ENCODE assay signal across 21 cellular contexts in genomic region chr7:125780153-125780552, GRCh38.
"Had no signal": no experiment of that assay in that cellular context is flagged by ENCODE, and none has a peak within 500 bp of the region (broad histone marks: within the 10 kb centered on the region; RNA-seq: fewer than 3 reads in every experiment).

No MANE protein-coding gene starts in this region.

- H3K4me3 ChIP-seq: colonic mucosa, esophagus muscularis mucosa, heart right ventricle, left lung, lower lobe of right lung, mucosa of descending colon had no signal

- H3K4me1 ChIP-seq: colonic mucosa, esophagus muscularis mucosa, foreskin keratinocyte, heart right ventricle, left lung, lower lobe of right lung had no signal

- H3K36me3 ChIP-seq: colonic mucosa, esophagus muscularis mucosa, heart right ventricle, left lung, lower lobe of right lung had no signal

- H3K9me3 ChIP-seq: colonic mucosa, esophagus muscularis mucosa, lower lobe of right lung had no signal

- FAIRE-seq: endothelial cell of umbilical vein, frontal cortex, islet of Langerhans, keratinocyte had no signal

- H3K27ac ChIP-seq: colonic mucosa, esophagus muscularis mucosa, foreskin keratinocyte, heart right ventricle, left lung, lower lobe of right lung had no signal

- ATAC-seq: foreskin keratinocyte, heart right ventricle, left cardiac atrium, left lung, left ventricle myocardium superior, lower lobe of right lung, mucosa of descending colon had no signal

- DNase-seq: colonic mucosa; cortex of kidney; effector CD4-positive, alpha-beta T cell; effector memory CD4-positive, alpha-beta T cell; foreskin keratinocyte; glutamatergic neuron; head of caudate nucleus; heart right ventricle; hippocampal formation; left cardiac atrium; left lung; left ventricle myocardium superior; lower lobe of right lung; mesenchymal stem cell; mucosa of descending colon; naive B cell had no signal

- H3K27me3 ChIP-seq: colonic mucosa, esophagus muscularis mucosa, foreskin keratinocyte, heart right ventricle, left lung had no signal
